In genomic region chr3:148450819-148451218, GRCh38 we compare ENCODE assay signal across 1 cellular context.
TF ChIP-seq lines count a peak whose summit lies in the region.

No MANE protein-coding gene starts in this region.

TF ChIP-seq in GM12878, 131 proteins besides CTCF, POLR2A, EP300 and RAD21 (continued from another document):
- TF ChIP-seq MAX (IDR thresholded peaks at IDR 0.05; ENCODE audit: low read depth, low read length) (no peak), CHD4 (IDR thresholded peaks at IDR 0.05) (no peak), CHD2 (IDR thresholded peaks at IDR 0.05; ENCODE audit: borderline replicate concordance, low read depth, low read length) (no peak), ZBTB4 (CRISPR knock-in tag; IDR thresholded peaks at IDR 0.05) (no peak), HCFC1 (IDR thresholded peaks at IDR 0.05; ENCODE audit: low read length) (no peak), GABPA (IDR thresholded peaks at IDR 0.05; ENCODE audit: low read depth) (no peak), SMC3 (IDR thresholded peaks at IDR 0.05; ENCODE audit: borderline replicate concordance, low read length) (no peak), NRF1 (conservative IDR thresholded peaks at IDR 0.05; ENCODE audit: low read depth, low read length) (no peak), CBX3 (IDR thresholded peaks at IDR 0.05; ENCODE audit: borderline replicate concordance, low read depth) (no peak), CBFB (IDR thresholded peaks at IDR 0.05; ENCODE audit: low read depth) (no peak), ATF7 (IDR thresholded peaks at IDR 0.05; ENCODE audit: low read depth) (no peak)
